In genomic region chr9:114721491-114722362, GRCh38 we compare ENCODE assay signal across 1 cellular context.
A peak's percentile ranks its signal among the peaks of the same experiment; 100 is the strongest.
TF ChIP-seq lines count a peak whose summit lies in the region.

No MANE protein-coding gene starts in this region.

TF ChIP-seq in HepG2, 621 proteins besides CTCF, POLR2A, EP300 and RAD21 (continued from another document and continues in another):
- TF ChIP-seq ZHX2 (IDR thresholded peaks at IDR 0.05; ENCODE audit: low read depth) (peak; percentile 67; the same call in 1 of the 2 replicates), ZHX2 (CRISPR knock-in tag; IDR thresholded peaks at IDR 0.05; ENCODE audit: borderline replicate concordance) (no peak; the same call in 1 of the 2 replicates), MXD4 (CRISPR knock-in tag; IDR thresholded peaks at IDR 0.05) (peak; percentile 74), RORA (CRISPR knock-in tag; IDR thresholded peaks at IDR 0.05) (no peak), ADNP (CRISPR knock-in tag; IDR thresholded peaks at IDR 0.05) (no peak), THYN1 (CRISPR knock-in tag; IDR thresholded peaks at IDR 0.05; ENCODE audit: borderline replicate concordance, low read depth) (no peak), ZBTB25 (CRISPR knock-in tag; IDR thresholded peaks at IDR 0.05) (peak; percentile 59), SIX1 (CRISPR knock-in tag; IDR thresholded peaks at IDR 0.05; ENCODE audit: borderline replicate concordance) (peak; percentile 70; the same call in 1 of the 2 replicates), NRL (CRISPR knock-in tag; IDR thresholded peaks at IDR 0.05; ENCODE audit: borderline replicate concordance) (peak; percentile 45; the same call in 1 of the 2 replicates), KMT2B (CRISPR knock-in tag; IDR thresholded peaks at IDR 0.05) (peak; percentile 63; the same call in 1 of the 2 replicates), ZSCAN12 (CRISPR knock-in tag; IDR thresholded peaks at IDR 0.05) (no peak), MAFG (CRISPR knock-in tag; IDR thresholded peaks at IDR 0.05) (no peak), ATF7-NPFF (CRISPR knock-in tag; IDR thresholded peaks at IDR 0.05; ENCODE audit: low read depth) (peak; percentile 43; the same call in 1 of the 2 replicates), ZNF431 (CRISPR knock-in tag; IDR thresholded peaks at IDR 0.05; ENCODE audit: borderline replicate concordance, low read depth) (no peak; the same call in 1 of the 2 replicates), ZNF816 (CRISPR knock-in tag; IDR thresholded peaks at IDR 0.05; ENCODE audit: borderline replicate concordance) (no peak; the same call in 1 of the 2 replicates), SP140L (CRISPR knock-in tag; IDR thresholded peaks at IDR 0.05; ENCODE audit: borderline replicate concordance) (peak; percentile 89), ZNF362 (CRISPR knock-in tag; IDR thresholded peaks at IDR 0.05; ENCODE audit: borderline replicate concordance) (peak; percentile 76; the same call in 1 of the 2 replicates), PREB (CRISPR knock-in tag; IDR thresholded peaks at IDR 0.05) (no peak), CREB1 (IDR thresholded peaks at IDR 0.05) (peak; percentile 57; the same call in 1 of the 2 replicates), CREB1 (CRISPR knock-in tag; IDR thresholded peaks at IDR 0.05) (peak; percentile 87), JUNB (CRISPR knock-in tag; IDR thresholded peaks at IDR 0.05; ENCODE audit: borderline replicate concordance) (no peak; the same call in 1 of the 2 replicates), SYNCRIP (IDR thresholded peaks at IDR 0.05; ENCODE audit: insufficient read depth, low read depth, low read length) (no peak), HOMEZ (CRISPR knock-in tag; IDR thresholded peaks at IDR 0.05; ENCODE audit: low read depth) (peak; percentile 77; the same call in 1 of the 2 replicates), ZNF800 (CRISPR knock-in tag; IDR thresholded peaks at IDR 0.05) (peak; percentile 92), FOXJ3 (CRISPR knock-in tag; IDR thresholded peaks at IDR 0.05; ENCODE audit: borderline replicate concordance) (peak; percentile 98), ZNF724P (CRISPR knock-in tag; IDR thresholded peaks at IDR 0.05; ENCODE audit: borderline replicate concordance) (no peak), ZNF10 (CRISPR knock-in tag; IDR thresholded peaks at IDR 0.05; ENCODE audit: borderline replicate concordance, low read depth) (no peak), AGO2 (optimal IDR thresholded peaks at IDR 0.05; ENCODE audit: low read depth, low read length) (no peak), ZNF777 (CRISPR knock-in tag; IDR thresholded peaks at IDR 0.05) (peak; percentile 28; the same call in 1 of the 2 replicates), ATAD3A (CRISPR knock-in tag; IDR thresholded peaks at IDR 0.05) (no peak), ZNF564 (CRISPR knock-in tag; IDR thresholded peaks at IDR 0.05) (no peak), ZNF282 (IDR thresholded peaks at IDR 0.05; ENCODE audit: partially characterized antibody) (no peak), BCLAF1 (IDR thresholded peaks at IDR 0.05) (no peak), ERF (CRISPR knock-in tag; IDR thresholded peaks at IDR 0.05) (peak; percentile 84), ZNF350 (CRISPR knock-in tag; IDR thresholded peaks at IDR 0.05; ENCODE audit: borderline replicate concordance, low read depth) (peak; percentile 90), GTF2F1 (IDR thresholded peaks at IDR 0.05; ENCODE audit: low read length) (no peak), MLLT10 (CRISPR knock-in tag; IDR thresholded peaks at IDR 0.05) (no peak), CENPT (CRISPR knock-in tag; IDR thresholded peaks at IDR 0.05; ENCODE audit: low read depth) (no peak), KDM1A (CRISPR knock-in tag; IDR thresholded peaks at IDR 0.05) (no peak; the same call in 1 of the 2 replicates), TOPORS (CRISPR knock-in tag; IDR thresholded peaks at IDR 0.05) (0 out of 2 replicates have a peak, but pooled peaks have one; percentile 55), MAF1 (CRISPR knock-in tag; IDR thresholded peaks at IDR 0.05; ENCODE audit: borderline replicate concordance) (no peak), ZNF329 (CRISPR knock-in tag; IDR thresholded peaks at IDR 0.05; ENCODE audit: low read depth) (no peak), FOXK1 (CRISPR knock-in tag; IDR thresholded peaks at IDR 0.05; ENCODE audit: borderline replicate concordance, low read depth) (peak; percentile 98), PRDM15 (CRISPR knock-in tag; IDR thresholded peaks at IDR 0.05) (0 out of 2 replicates have a peak, but pooled peaks have one; percentile 40), ZNF264 (CRISPR knock-in tag; IDR thresholded peaks at IDR 0.05) (peak; percentile 98)
